Comparison of ENCODE assay signal across 16 cellular contexts in the genomic region with DNA sequence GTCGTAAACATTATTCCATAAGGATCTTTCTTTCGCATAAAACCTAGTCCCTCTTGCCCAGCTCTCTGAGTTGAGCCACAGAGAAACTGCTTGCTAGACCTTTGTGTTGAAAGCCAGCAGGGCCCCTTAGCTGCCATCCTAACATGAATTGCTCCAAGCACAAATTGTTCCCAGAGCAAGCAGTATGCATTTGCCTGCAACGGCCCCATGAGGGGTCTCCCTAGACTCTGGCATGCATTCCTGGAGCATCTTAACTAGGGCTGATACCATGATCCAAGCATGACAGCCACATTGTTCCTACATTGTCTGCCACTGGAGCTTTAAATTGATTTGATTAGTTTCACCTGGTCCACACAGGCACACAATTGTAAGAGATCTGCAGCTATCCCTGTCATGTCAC.
"Had no signal": no experiment of that assay in that cellular context is flagged by ENCODE, and none has a peak within 500 bp of the region (broad histone marks: within the 10 kb centered on the region; RNA-seq: fewer than 3 reads in every experiment).

No MANE protein-coding gene starts in this region.

- DNase-seq: cortex of kidney; dorsolateral prefrontal cortex; effector memory CD8-positive, alpha-beta T cell; esophagus squamous epithelium; foreskin fibroblast; glutamatergic neuron; kidney glomerular epithelial cell; mucosa of descending colon; naive thymus-derived CD8-positive, alpha-beta T cell; psoas muscle; stimulated activated CD4-positive, alpha-beta T cell treated with anti-CD3 and anti-CD28 coated beads, Interleukin-2, amount 100 ng/mL, for 24 hours; stimulated activated naive CD4-positive, alpha-beta T cell; trophoblast cell had no signal

- H3K27me3 Mint-ChIP-seq: central memory CD8-positive, alpha-beta T cell; effector memory CD8-positive, alpha-beta T cell had no signal

- H3K4me3 Mint-ChIP-seq: central memory CD8-positive, alpha-beta T cell; effector memory CD8-positive, alpha-beta T cell; naive thymus-derived CD8-positive, alpha-beta T cell had no signal

- H3K4me3 ChIP-seq: dorsolateral prefrontal cortex, esophagus squamous epithelium, gastroesophageal sphincter, mucosa of descending colon, psoas muscle had no signal

- H3K27me3 ChIP-seq: dorsolateral prefrontal cortex, esophagus squamous epithelium, gastroesophageal sphincter had no signal

- H3K36me3 ChIP-seq: esophagus squamous epithelium, gastroesophageal sphincter had no signal

- ATAC-seq: effector memory CD8-positive, alpha-beta T cell; gastroesophageal sphincter; mucosa of descending colon; naive thymus-derived CD8-positive, alpha-beta T cell; psoas muscle; sciatic nerve had no signal

- H3K4me1 ChIP-seq: esophagus squamous epithelium, gastroesophageal sphincter, psoas muscle had no signal

- H3K4me1 Mint-ChIP-seq: central memory CD8-positive, alpha-beta T cell; naive thymus-derived CD8-positive, alpha-beta T cell had no signal

- H3K9me3 ChIP-seq: esophagus squamous epithelium, mucosa of descending colon, psoas muscle had no signal

- H3K27ac ChIP-seq: dorsolateral prefrontal cortex, esophagus squamous epithelium, gastroesophageal sphincter, psoas muscle had no signal

- H3K27ac Mint-ChIP-seq: effector memory CD8-positive, alpha-beta T cell had no signal
